ENCODE assay signal across 12 cellular contexts in genomic region chr1:12172042-12172851, GRCh38. TPM values are rescaled to one million over a fixed set of nuclear protein-coding genes. Genes with fewer than 3 reads are reported as not detected.
DNase-seq lines count a peak whose midpoint lies in the region.
"Had no signal": no experiment of that assay in that cellular context is flagged by ENCODE, and none has a peak within 500 bp of the region (broad histone marks: within the 10 kb centered on the region; RNA-seq: fewer than 3 reads in every experiment).

No MANE protein-coding gene starts in this region.

- CTCF ChIA-PET in activated naive CD4-positive, alpha-beta T cell treated with anti-CD3 and anti-CD28 coated beads for 36 hours (lab: Charles Lee), result no interaction called here

- no peaks in the 10 kb centered on the region for H3K27me3 Mint-ChIP-seq in activated naive CD4-positive, alpha-beta T cell treated with anti-CD3 and anti-CD28 coated beads for 36 hours (ENCODE audit: low read depth)

- H3K27me3 ChIP-seq in mesenchymal stem cell (ENCODE audit: control insufficient read depth in 1 of 2, insufficient read depth in 1 of 2, low read length in 2 of 2) (peaks cover 0 to 3% of the 10 kb centered on the region in 2 experiments), thymus (ENCODE audit: control insufficient read depth, insufficient read depth) (peaks cover 7% of the 10 kb centered on the region)

- peak overlapping the region; percentile 14 for H4K91ac ChIP-seq in mesenchymal stem cell (ENCODE audit: low read length)

- H3K9ac ChIP-seq in mesenchymal stem cell (ENCODE audit: low read length), result no peak overlapping the region

- H3K9me3 Mint-ChIP-seq in activated naive CD4-positive, alpha-beta T cell treated with anti-CD3 and anti-CD28 coated beads for 36 hours, result peaks cover 5% of the 10 kb centered on the region

- intact Hi-C loops in activated naive CD4-positive, alpha-beta T cell treated with anti-CD3 and anti-CD28 coated beads for 36 hours (cut with micrococcal nuclease), result loop anchor here (10.0 kb wide), 2 partner anchors 263 to 1533 kb away; partner anchors contain the start of gene PRDM2
- intact Hi-C loops in posterior cingulate gyrus (cut with DNase I), result no loop called here

- peak overlapping the region; percentile 74 for H3K4me3 Mint-ChIP-seq in activated naive CD4-positive, alpha-beta T cell treated with anti-CD3 and anti-CD28 coated beads for 36 hours

- no peak overlapping the region for H3K14ac ChIP-seq in mesenchymal stem cell (ENCODE audit: low read length in 2 of 2)

- no peak overlapping the region for H2AK5ac ChIP-seq in mesenchymal stem cell (ENCODE audit: low read length, severe bottlenecking)

- H3K27ac Mint-ChIP-seq in activated naive CD4-positive, alpha-beta T cell treated with anti-CD3 and anti-CD28 coated beads for 36 hours, result peak overlapping the region; percentile 96

- peak; percentile 38 for DNase-seq in activated naive CD4-positive, alpha-beta T cell treated with anti-CD3 and anti-CD28 coated beads for 36 hours
- no peak for DNase-seq in activated naive CD4-positive, alpha-beta T cell (lab: John Stamatoyannopoulos, UW)
- peak; percentile 48 for DNase-seq in activated T-helper 9 cell treated with anti-CD3 and anti-CD28 coated beads, Interleukin-2, amount 50 U/mL, for 16 hours (ENCODE audit: low read depth)
- DNase-seq in mesenchymal stem cell (no peak), KG1 (lab: John Stamatoyannopoulos, UW) (no peak), posterior cingulate gyrus (no peak), LoVo (ENCODE audit: low spot score) (no peak)
- DNase-seq: midbrain, NCI-H187 treated with DMSO at 0.1 percent for 48 hours, PC-3 had no signal

- no peak overlapping the region for H4K8ac ChIP-seq in mesenchymal stem cell (ENCODE audit: low read length)

- H3K4me3 ChIP-seq in mesenchymal stem cell (ENCODE audit: insufficient read depth in 1 of 2, low read depth in 1 of 2, low read length in 2 of 2) (no peak overlapping the region), thymus (ENCODE audit: low read length) (no peak overlapping the region)
- H3K4me3 ChIP-seq: cardiac muscle cell had no signal

- peak overlapping the region; percentile 38 to 84 for H2BK12ac ChIP-seq in mesenchymal stem cell (ENCODE audit: low read length in 2 of 2)

- H3K4me1 Mint-ChIP-seq in activated naive CD4-positive, alpha-beta T cell treated with anti-CD3 and anti-CD28 coated beads for 36 hours (ENCODE audit: low read depth), result peaks cover 89% of the 10 kb centered on the region

- no peak overlapping the region for H2BK120ac ChIP-seq in mesenchymal stem cell (ENCODE audit: low read depth, low read length)

- H3K4me1 ChIP-seq in mesenchymal stem cell (ENCODE audit: control insufficient read depth, insufficient read depth, low read depth, low read length) (peaks cover 18% of the 10 kb centered on the region), thymus (ENCODE audit: control insufficient read depth, insufficient read depth, low read length) (peaks cover 13% of the 10 kb centered on the region)

- no peaks in the 10 kb centered on the region for H3K36me3 ChIP-seq in mesenchymal stem cell (ENCODE audit: control insufficient read depth in 1 of 2, insufficient read depth in 2 of 2, low read depth in 1 of 2, low read length in 2 of 2)
- no peaks in the 10 kb centered on the region for H3K36me3 ChIP-seq in thymus (ENCODE audit: control insufficient read depth, insufficient read depth)
- H3K36me3 ChIP-seq: cardiac muscle cell had no signal

- no peaks in the 10 kb centered on the region for H3K9me3 ChIP-seq in mesenchymal stem cell (ENCODE audit: control insufficient read depth, low read length)
- H3K9me3 ChIP-seq in thymus (ENCODE audit: control insufficient read depth), result no peaks in the 10 kb centered on the region

- H2AFZ ChIP-seq in mesenchymal stem cell (ENCODE audit: low read depth, low read length), result no peak overlapping the region

- no peak overlapping the region for H2BK5ac ChIP-seq in mesenchymal stem cell (ENCODE audit: low read depth, low read length, poor library complexity, severe bottlenecking)

- H3K4ac ChIP-seq in mesenchymal stem cell (ENCODE audit: low read depth in 1 of 2, low read length in 2 of 2), result no peak overlapping the region

- no peak overlapping the region for H2BK15ac ChIP-seq in mesenchymal stem cell (ENCODE audit: low read depth, poor library complexity, severe bottlenecking)

- H3K27ac ChIP-seq in mesenchymal stem cell (ENCODE audit: low read length, poor library complexity, severe bottlenecking) (no peak overlapping the region), thymus (ENCODE audit: low read depth) (peak overlapping the region; percentile 19)
- H3K27ac ChIP-seq: cardiac muscle cell had no signal

- no peak overlapping the region for H3K23ac ChIP-seq in mesenchymal stem cell (ENCODE audit: low read length in 2 of 2)

- H3K4me2 ChIP-seq in mesenchymal stem cell (ENCODE audit: low read length, poor library complexity, severe bottlenecking), result no peak overlapping the region

- peak overlapping the region in 1 of 2 experiments; percentile 29 for H3K18ac ChIP-seq in mesenchymal stem cell (ENCODE audit: low read depth in 1 of 2, low read length in 2 of 2)

- H3K79me1 ChIP-seq in mesenchymal stem cell (replicated peaks; ENCODE audit: low read length, poor library complexity, severe bottlenecking), result no peaks in the 10 kb centered on the region

- H3K36me3 Mint-ChIP-seq in activated naive CD4-positive, alpha-beta T cell treated with anti-CD3 and anti-CD28 coated beads for 36 hours (ENCODE audit: low read depth), result peaks cover 45% of the 10 kb centered on the region

- 86% methylated on average over 14 of the region's 14 CpGs for WGBS in mesenchymal stem cell
- WGBS in thymus, result 90% methylated on average over 14 of the region's 14 CpGs

RNA-seq across cellular contexts. Expression of gene TNFRSF1B, which starts 5.5 kb away (rescaled TPM):
- total RNA-seq in activated naive CD4-positive, alpha-beta T cell treated with anti-CD3 and anti-CD28 coated beads for 36 hours, result 10 to 100 TPM; 69.4 to 75.7 TPM
- polyA plus RNA-seq in mesenchymal stem cell (2013, experiment 1 of 2), result 35.0 TPM
- polyA plus RNA-seq in mesenchymal stem cell (2013, experiment 2 of 2), result 35.2 TPM
- polyA plus RNA-seq in thymus, result 35.4 TPM
- polyA plus RNA-seq: cardiac muscle cell had no signal

RNA-seq across cellular contexts. Expression of gene VPS13D, which starts 57.6 kb away (rescaled TPM):
- total RNA-seq in activated naive CD4-positive, alpha-beta T cell treated with anti-CD3 and anti-CD28 coated beads for 36 hours, result 10 to 100 TPM; 20.0 to 23.3 TPM
- 6.3 TPM for polyA plus RNA-seq in mesenchymal stem cell (2013, experiment 1 of 2)
- polyA plus RNA-seq in mesenchymal stem cell (2013, experiment 2 of 2), result 5.1 TPM
- polyA plus RNA-seq in thymus, result 21.7 TPM

Comparison
In these comparisons a context has a peak if more than half of its experiments do, and no peak if none do; other contexts are left out.
1. DNase-seq: peak in activated naive CD4-positive, alpha-beta T cell treated with anti-CD3 and anti-CD28 coated beads for 36 hours (single experiment) and activated T-helper 9 cell treated with anti-CD3 and anti-CD28 coated beads, Interleukin-2, amount 50 U/mL, for 16 hours (single experiment); none in activated naive CD4-positive, alpha-beta T cell (0 of 4), mesenchymal stem cell (single experiment), KG1 (single experiment), posterior cingulate gyrus (0 of 10) and LoVo (single experiment).